8 cellular contexts compared by ENCODE assay signal in the genomic region with DNA sequence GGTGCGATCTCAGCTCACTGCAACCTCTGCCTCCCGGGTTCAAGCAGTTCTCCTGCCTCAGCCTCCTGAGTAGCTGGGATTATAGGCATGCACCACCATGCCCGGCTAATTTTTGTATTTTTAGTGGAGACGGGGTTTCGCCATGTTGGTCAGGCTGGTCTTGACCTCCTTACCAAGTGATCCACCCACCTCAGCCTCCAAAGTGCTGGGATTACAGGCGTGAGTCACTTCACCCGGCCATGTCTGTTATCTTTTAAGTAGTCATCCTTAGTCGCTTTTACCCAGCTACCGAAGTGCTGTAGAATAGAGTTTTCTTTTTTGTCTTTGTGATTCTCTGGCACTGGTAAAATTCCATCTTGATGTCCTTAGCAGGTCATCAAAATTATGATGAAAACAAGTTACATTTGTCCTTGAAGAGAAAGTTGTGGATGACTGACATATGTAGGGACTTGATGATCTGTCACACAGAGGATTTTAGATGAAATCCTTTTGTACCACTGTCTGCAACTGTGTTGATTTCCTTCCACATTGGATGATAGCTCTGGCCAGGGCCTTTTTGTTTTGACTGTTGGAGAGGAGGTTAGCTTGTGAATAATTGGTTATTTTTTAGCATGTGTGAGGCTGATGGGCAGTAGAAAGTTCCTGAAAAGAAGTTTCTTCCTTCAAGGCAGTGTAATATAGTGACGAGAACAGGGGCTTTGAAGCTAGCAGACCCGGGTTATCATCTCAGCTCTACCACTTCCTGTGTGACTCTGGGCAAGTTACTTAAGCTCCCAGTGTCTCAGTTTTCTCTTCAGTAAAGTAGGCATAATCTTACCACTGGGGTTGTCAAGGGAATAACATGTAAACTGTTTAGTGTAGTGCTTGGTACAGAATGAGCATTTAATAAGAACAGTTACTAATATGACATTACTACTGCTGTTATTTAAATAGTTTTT. TPM values are rescaled to one million over a fixed set of nuclear protein-coding genes. Genes with fewer than 3 reads are reported as not detected.
DNase-seq lines count a peak whose midpoint lies in the region; ATAC-seq lines count a peak whose summit lies in the region.

No MANE protein-coding gene starts in this region.

- DNase-seq in DMS53 (lab: John Stamatoyannopoulos, UW) (peak; percentile 25), DMS53 treated with DMSO at 0.1 percent for 48 hours (lab: John Stamatoyannopoulos, UW; ENCODE audit: unreplicated experiment) (no peak), posterior vena cava (ENCODE audit: low spot score) (no peak), NCI-H446 treated with DMSO at 0.1 percent for 48 hours (lab: John Stamatoyannopoulos, UW) (no peak), NCI-H524 treated with DMSO at 0.1 percent for 48 hours (lab: John Stamatoyannopoulos, UW) (no peak)
- peak; percentile 75 for DNase-seq in natural killer cell treated with Interleukin-12 subunit alpha and Interleukin-12 subunit beta and Interleukin-15 and Interleukin-18, amount 100 ng/mL, for 72 hours (ENCODE audit: low spot score)

- peaks cover 57% of the 10 kb centered on the region for H3K4me1 Mint-ChIP-seq in activated naive CD4-positive, alpha-beta T cell treated with anti-CD3 and anti-CD28 coated beads, Interleukin-2, amount 50 U/mL, for 24 hours
- peaks cover 54 to 56% of the 10 kb centered on the region in 2 donors for H3K4me1 Mint-ChIP-seq in natural killer cell treated with Interleukin-12 subunit alpha and Interleukin-12 subunit beta and Interleukin-15 and Interleukin-18, amount 100 ng/mL, for 72 hours (ENCODE audit: low read depth in 2 of 2)

- ATAC-seq in HG03442 (IDR thresholded peaks at IDR 0.05; ENCODE audit: unreplicated experiment): peak; percentile 41
- peak; percentile 88 to 89 for ATAC-seq in natural killer cell treated with Interleukin-12 subunit alpha and Interleukin-12 subunit beta and Interleukin-15 and Interleukin-18, amount 100 ng/mL, for 72 hours

- intact Hi-C loops in posterior vena cava (cut with DNase I): no loop called here

- H3K27me3 Mint-ChIP-seq in activated naive CD4-positive, alpha-beta T cell treated with anti-CD3 and anti-CD28 coated beads, Interleukin-2, amount 50 U/mL, for 24 hours: no peaks in the 10 kb centered on the region
- no peaks in the 10 kb centered on the region for H3K27me3 Mint-ChIP-seq in natural killer cell treated with Interleukin-12 subunit alpha and Interleukin-12 subunit beta and Interleukin-15 and Interleukin-18, amount 100 ng/mL, for 72 hours

- H3K27ac Mint-ChIP-seq in activated naive CD4-positive, alpha-beta T cell treated with anti-CD3 and anti-CD28 coated beads, Interleukin-2, amount 50 U/mL, for 24 hours: peak overlapping the region; percentile 93
- H3K27ac Mint-ChIP-seq in natural killer cell treated with Interleukin-12 subunit alpha and Interleukin-12 subunit beta and Interleukin-15 and Interleukin-18, amount 100 ng/mL, for 72 hours: peak overlapping the region; percentile 92

- peak overlapping the region; percentile 66 for H3K4me3 Mint-ChIP-seq in activated naive CD4-positive, alpha-beta T cell treated with anti-CD3 and anti-CD28 coated beads, Interleukin-2, amount 50 U/mL, for 24 hours
- peak overlapping the region; percentile 75 for H3K4me3 Mint-ChIP-seq in natural killer cell treated with Interleukin-12 subunit alpha and Interleukin-12 subunit beta and Interleukin-15 and Interleukin-18, amount 100 ng/mL, for 72 hours

- H3K36me3 Mint-ChIP-seq in activated naive CD4-positive, alpha-beta T cell treated with anti-CD3 and anti-CD28 coated beads, Interleukin-2, amount 50 U/mL, for 24 hours: peaks cover 12% of the 10 kb centered on the region
- no peaks in the 10 kb centered on the region for H3K36me3 Mint-ChIP-seq in natural killer cell treated with Interleukin-12 subunit alpha and Interleukin-12 subunit beta and Interleukin-15 and Interleukin-18, amount 100 ng/mL, for 72 hours

- no peaks in the 10 kb centered on the region for H3K9me3 Mint-ChIP-seq in activated naive CD4-positive, alpha-beta T cell treated with anti-CD3 and anti-CD28 coated beads, Interleukin-2, amount 50 U/mL, for 24 hours
- H3K9me3 Mint-ChIP-seq in natural killer cell treated with Interleukin-12 subunit alpha and Interleukin-12 subunit beta and Interleukin-15 and Interleukin-18, amount 100 ng/mL, for 72 hours: no peaks in the 10 kb centered on the region

RNA-seq across cellular contexts. Expression of a gene that starts 18.8 kb away (rescaled TPM):
- 10 to 100 TPM; 45.0 to 79.9 TPM for total RNA-seq in natural killer cell treated with Interleukin-12 subunit alpha and Interleukin-12 subunit beta and Interleukin-15 and Interleukin-18, amount 100 ng/mL, for 72 hours
- total RNA-seq in posterior vena cava: 10 to 100 TPM; 30.5 to 40.4 TPM

Comparison
In these comparisons a context has a peak if more than half of its experiments do, and no peak if none do; other contexts are left out.
1. DNase-seq: peak in DMS53 (single experiment) and natural killer cell treated with Interleukin-12 subunit alpha and Interleukin-12 subunit beta and Interleukin-15 and Interleukin-18, amount 100 ng/mL, for 72 hours (single experiment); none in DMS53 treated with DMSO at 0.1 percent for 48 hours (single experiment), posterior vena cava (single experiment), NCI-H446 treated with DMSO at 0.1 percent for 48 hours (single experiment) and NCI-H524 treated with DMSO at 0.1 percent for 48 hours (single experiment).